8 cellular contexts compared by ENCODE assay signal in genomic region chr6:56852249-56852606, GRCh38.
DNase-seq lines count a peak whose midpoint lies in the region; ATAC-seq and TF ChIP-seq lines count a peak whose summit lies in the region.

No MANE protein-coding gene starts in this region.

- H3F3A ChIP-seq in PC-9 (ENCODE audit: insufficient read depth, low read depth), result peaks cover 31% of the 10 kb centered on the region

- H3K4me3 ChIP-seq in PC-9, result peak overlapping the region; percentile 75; the same call in 1 of the 2 replicates

- intact Hi-C loops in PC-9 (cut with micrococcal nuclease; ENCODE audit: unreplicated experiment), result loop anchor here (5.0 kb wide), 3 partner anchors 50 to 465 kb away; partner anchors contain the start of genes DST and PRIM2

- no peak for TF ChIP-seq CTCF in PC-9 (conservative IDR thresholded peaks at IDR 0.05)
- TF ChIP-seq CTCF in mesothelial cell of epicardium (IDR thresholded peaks at IDR 0.05; ENCODE audit: unreplicated experiment), result no peak

- no peaks in the 10 kb centered on the region for H4K20me1 ChIP-seq in PC-9 (ENCODE audit: insufficient read depth)

- POLR2A ChIA-PET in PC-9 (lab: Charles Lee; ENCODE audit: unreplicated experiment), result interaction anchor here (0.7 to 0.9 kb wide), 2 partner anchors 13 to 103 kb away, joined by 5 to 6 read pairs; partner anchors contain the start of gene BEND6

- CTCF ChIA-PET in PC-9 (lab: Charles Lee), result interaction anchor here (0.7 to 1.2 kb wide), 6 partner anchors 8 to 209 kb away, joined by 3 to 4 read pairs (median 4); partner anchors contain the start of gene DST

- H3K79me2 ChIP-seq in PC-9 (ENCODE audit: low read depth), result peaks cover 39% of the 10 kb centered on the region

- no peaks in the 10 kb centered on the region for H3K27me3 Mint-ChIP-seq in mesothelial cell of epicardium (ENCODE audit: low read depth)

- H3K9me3 ChIP-seq in PC-9 (ENCODE audit: insufficient read depth, low read depth), result no peaks in the 10 kb centered on the region

- peak; percentile 28 for ATAC-seq in GM21723 (IDR thresholded peaks at IDR 0.05; ENCODE audit: unreplicated experiment)

- no TSS peak for BruUV-seq in PC-9 (replicated peaks; lab: Mats Ljungman, UMichigan)

- peak overlapping the region; percentile 83 for H3K4me3 Mint-ChIP-seq in mesothelial cell of epicardium

- H3K36me3 ChIP-seq in PC-9 (ENCODE audit: low read depth), result 0 out of 2 replicates have a peak, but pooled peaks cover 3% of the 10 kb centered on the region

- no peaks in the 10 kb centered on the region for H3K9me3 Mint-ChIP-seq in mesothelial cell of epicardium

- H3K27ac ChIP-seq in PC-9, result peak overlapping the region; percentile 88

- H3K4me1 ChIP-seq in PC-9 (replicated peaks; ENCODE audit: insufficient read depth), result peaks cover 43% of the 10 kb centered on the region

- DNase-seq in EL (peak; percentile 30), PC-9 (no peak), mesothelial cell of epicardium (ENCODE audit: low spot score in 2 of 2, unreplicated experiment in 2 of 2) (no peak), DMS153 (lab: John Stamatoyannopoulos, UW) (no peak), AG08396 (ENCODE audit: low spot score) (no peak), foreskin melanocyte (no peak), NCI-H82 (lab: John Stamatoyannopoulos, UW) (no peak)

- H3K4me2 ChIP-seq in PC-9, result peak overlapping the region; percentile 84

- no peaks in the 10 kb centered on the region for H3K27me3 ChIP-seq in PC-9 (ENCODE audit: insufficient read depth, low read depth)

- H3K9me2 ChIP-seq in PC-9 (ENCODE audit: insufficient read depth), result no peaks in the 10 kb centered on the region

- peak overlapping the region; percentile 84 for H3K27ac Mint-ChIP-seq in mesothelial cell of epicardium

- H3K4me1 Mint-ChIP-seq in mesothelial cell of epicardium, result peaks cover 25% of the 10 kb centered on the region

- no peaks in the 10 kb centered on the region for H3K36me3 Mint-ChIP-seq in mesothelial cell of epicardium

- peak overlapping the region; percentile 65 for H2AFZ ChIP-seq in PC-9
